In genomic region chr15:70833897-70834765, GRCh38 we compare ENCODE assay signal across 10 cellular contexts. TPM values are rescaled to one million over a fixed set of nuclear protein-coding genes. Genes with fewer than 3 reads are reported as not detected.
A peak's percentile ranks its signal among the peaks of the same experiment; 100 is the strongest.
DNase-seq lines count a peak whose midpoint lies in the region; ATAC-seq and TF ChIP-seq lines count a peak whose summit lies in the region.
"Had no signal": no experiment of that assay in that cellular context is flagged by ENCODE, and none has a peak within 500 bp of the region (broad histone marks: within the 10 kb centered on the region; RNA-seq: fewer than 3 reads in every experiment).

No MANE protein-coding gene starts in this region.

- H3K4me2 ChIP-seq in PC-9, result peak overlapping the region; percentile 77

- no peaks in the 10 kb centered on the region for H4K20me1 ChIP-seq in PC-9 (ENCODE audit: insufficient read depth)

- H3K9me3 ChIP-seq in heart left ventricle (no peaks in the 10 kb centered on the region), PC-9 (ENCODE audit: insufficient read depth, low read depth) (no peaks in the 10 kb centered on the region)

- ATAC-seq in heart left ventricle, result no peak
- ATAC-seq in left ventricle myocardium superior, result no peak
- ATAC-seq in GM21717 (IDR thresholded peaks at IDR 0.05; ENCODE audit: unreplicated experiment), result no peak

- BruUV-seq in PC-9 (replicated peaks; lab: Mats Ljungman, UMichigan), result TSS peak; percentile 50

- H3K27ac ChIP-seq in heart left ventricle, result peak overlapping the region in 11 of 12 donors; percentile 14 to 92 (median 46)
- peak overlapping the region; percentile 96 for H3K27ac ChIP-seq in PC-9
- peak overlapping the region; percentile 28 for H3K27ac ChIP-seq in urinary bladder (ENCODE audit: low read depth)
- H3K27ac ChIP-seq: C4-2B had no signal

- H3K4me1 ChIP-seq in heart left ventricle (peaks cover 0 to 58% (median 17%) of the 10 kb centered on the region in 12 donors), PC-9 (replicated peaks; ENCODE audit: insufficient read depth) (peaks cover 24% of the 10 kb centered on the region), urinary bladder (ENCODE audit: insufficient read depth) (no peaks in the 10 kb centered on the region)

- no peaks in the 10 kb centered on the region for H3K79me2 ChIP-seq in PC-9 (ENCODE audit: low read depth)

- WGBS in heart left ventricle, 4 donors, result 66 to 71% (median 69%) methylated on average over 9 of the region's 9 CpGs
- WGBS in urinary bladder, result 57% methylated on average over 9 of the region's 9 CpGs

- POLR2A ChIA-PET in PC-9 (lab: Charles Lee; ENCODE audit: unreplicated experiment), result interaction anchor here (0.6 to 0.7 kb wide), 4 partner anchors 19 to 1891 kb away, joined by 4 to 10 read pairs (median 5); no protein-coding TSS in a partner anchor

- peaks cover 0 to 56% (median 40%) of the 10 kb centered on the region in 9 donors for H3K36me3 ChIP-seq in heart left ventricle
- 0 out of 2 replicates have a peak, but pooled peaks cover 4% of the 10 kb centered on the region for H3K36me3 ChIP-seq in PC-9 (ENCODE audit: low read depth)
- peaks cover 1% of the 10 kb centered on the region for H3K36me3 ChIP-seq in urinary bladder (ENCODE audit: insufficient read depth)

- H3K9me2 ChIP-seq in PC-9 (ENCODE audit: insufficient read depth), result no peaks in the 10 kb centered on the region

- H3K4me3 ChIP-seq in heart left ventricle, result no peak overlapping the region
- H3K4me3 ChIP-seq in PC-9, result no peak overlapping the region
- H3K4me3 ChIP-seq in urinary bladder (ENCODE audit: low read depth, low read length), result no peak overlapping the region
- H3K4me3 ChIP-seq: skin epidermis had no signal

- intact Hi-C loops in heart left ventricle (cut with DNase I), result loop anchor here in 1 of 10 donors (5.0 kb wide), 1 partner anchor 33 kb away; no protein-coding TSS in a partner anchor
- intact Hi-C loops in left ventricle myocardium superior (cut with micrococcal nuclease), result no loop called here
- intact Hi-C loops in PC-9 (cut with micrococcal nuclease; ENCODE audit: unreplicated experiment), result loop anchor here (1.0 kb wide), 1 partner anchor 8 kb away; no protein-coding TSS in a partner anchor

- CTCF ChIA-PET in PC-9 (lab: Charles Lee), result interaction anchor here (0.9 to 1.5 kb wide), 3 partner anchors 10 to 41 kb away, joined by 3 to 5 read pairs (median 3); no protein-coding TSS in a partner anchor

- H3K27me3 ChIP-seq in heart left ventricle (no peaks in the 10 kb centered on the region), PC-9 (ENCODE audit: insufficient read depth, low read depth) (no peaks in the 10 kb centered on the region)

- DNase-seq in heart left ventricle (no peak), left ventricle myocardium superior (no peak), PC-9 (peak; percentile 75 to 81), fibroblast of the conjunctiva (ENCODE audit: low read depth) (peak; percentile 74), DMS114 treated with DMSO at 0.1 percent for 48 hours (lab: John Stamatoyannopoulos, UW; ENCODE audit: unreplicated experiment) (no peak)
- no peak for DNase-seq in stimulated activated naive CD4-positive, alpha-beta T cell (lab: John Stamatoyannopoulos, UW)

- no peak for TF ChIP-seq POLR2A in heart left ventricle (IDR thresholded peaks at IDR 0.05)

- H2AFZ ChIP-seq in PC-9, result peak overlapping the region; percentile 73; the same call in 1 of the 2 replicates

- no peak for TF ChIP-seq CTCF in heart left ventricle (IDR thresholded peaks at IDR 0.05)
- TF ChIP-seq CTCF in PC-9 (conservative IDR thresholded peaks at IDR 0.05), result no peak

- peaks cover 24% of the 10 kb centered on the region; the same call in 1 of the 2 replicates for H3F3A ChIP-seq in PC-9 (ENCODE audit: insufficient read depth, low read depth)

RNA-seq across cellular contexts. Expression of gene LARP6, which starts 19.8 kb away (rescaled TPM):
- total RNA-seq in heart left ventricle, result 10 to 100 TPM; 31.8 to 73.1 (median 45.0) TPM
- polyA plus RNA-seq in heart left ventricle, result 10 to 100 TPM; 18.9 to 32.7 TPM
- total RNA-seq in left ventricle myocardium superior, result 54.8 TPM
- total RNA-seq in PC-9 (2021), result 31.2 and 33.4 TPM in 2 replicates
- total RNA-seq in urinary bladder, result 6.9 TPM
- polyA plus RNA-seq in urinary bladder, result 16.7 TPM

RNA-seq across cellular contexts. Expression of gene THAP10, which starts 58.1 kb away (rescaled TPM):
- 1 to 10 TPM; 2.8 to 5.9 (median 5.1) TPM for total RNA-seq in heart left ventricle
- polyA plus RNA-seq in heart left ventricle, result 1 to 10 TPM; 1.7 to 5.5 TPM
- 4.7 TPM for total RNA-seq in left ventricle myocardium superior
- total RNA-seq in PC-9 (2021), result 4.2 and 5.5 TPM in 2 replicates
- 5.0 TPM for total RNA-seq in urinary bladder
- 3.8 TPM for polyA plus RNA-seq in urinary bladder

RNA-seq across cellular contexts. Expression of gene LRRC49, which starts 58.5 kb away (rescaled TPM):
- total RNA-seq in heart left ventricle (100 to 1,000 TPM in 2 of 9 donors, 10 to 100 TPM in 7; 22.4 to 123 (median 60.3) TPM), left ventricle myocardium superior (79.8 TPM), PC-9 (2021) (6.2 and 6.3 TPM in 2 replicates), urinary bladder (35.3 TPM)
- polyA plus RNA-seq in heart left ventricle (100 to 1,000 TPM in 1 of 2 donors, 10 to 100 TPM in 1; 13.3 to 115 TPM), urinary bladder (6.5 TPM)

Comparison
In these comparisons a context has a peak if more than half of its experiments do, and no peak if none do; other contexts are left out.
1. DNase-seq: peak in PC-9 (2 of 2) and fibroblast of the conjunctiva (single experiment); none in heart left ventricle (0 of 5), left ventricle myocardium superior (single experiment), DMS114 treated with DMSO at 0.1 percent for 48 hours (single experiment) and stimulated activated naive CD4-positive, alpha-beta T cell (0 of 6).
2. H3K27ac ChIP-seq: peak in every context shown above with its lines; median percentile 96 in PC-9; 46 in heart left ventricle; 28 in urinary bladder.